25 cellular contexts compared by ENCODE assay signal in the genomic region with DNA sequence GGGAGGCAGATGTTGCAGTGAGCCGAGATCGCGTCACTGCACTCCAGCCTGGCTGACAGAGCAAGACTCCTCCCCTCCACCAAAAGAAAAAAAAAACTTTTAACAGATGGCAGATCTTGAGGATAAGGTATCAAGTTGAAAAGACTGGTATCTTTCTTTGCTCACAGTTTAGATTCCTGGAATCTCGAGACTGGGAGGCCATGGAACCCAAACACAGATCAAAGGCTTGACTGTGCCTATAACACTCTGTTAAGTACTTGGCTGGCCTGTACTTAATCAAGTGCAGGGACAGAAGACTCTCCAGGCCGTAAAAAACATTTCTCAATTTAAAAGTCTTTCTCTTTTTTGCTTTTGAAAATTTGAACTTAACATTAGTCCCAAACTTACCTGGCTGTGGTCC.
"Had no signal": no experiment of that assay in that cellular context is flagged by ENCODE, and none has a peak within 500 bp of the region (broad histone marks: within the 10 kb centered on the region; RNA-seq: fewer than 3 reads in every experiment).

No MANE protein-coding gene starts in this region.

- H3K9me3 Mint-ChIP-seq: activated T-helper 17 cell treated with anti-CD3 and anti-CD28 coated beads, Interleukin-2, amount 50 U/mL, for 72 hours; central memory CD8-positive, alpha-beta T cell had no signal

- H3K4me3 Mint-ChIP-seq: activated CD8-positive, alpha-beta memory T cell treated with anti-CD3 and anti-CD28 coated beads, Interleukin-2, amount 10 ng/mL, durations not matched to agents 7 days and 5 days; activated T-helper 17 cell treated with anti-CD3 and anti-CD28 coated beads, Interleukin-2, amount 50 U/mL, for 72 hours; central memory CD8-positive, alpha-beta T cell; T-helper 17 cell; WTC11 had no signal

- H3K27me3 Mint-ChIP-seq: activated CD8-positive, alpha-beta memory T cell treated with anti-CD3 and anti-CD28 coated beads, Interleukin-2, amount 10 ng/mL, durations not matched to agents 7 days and 5 days; activated T-helper 17 cell treated with anti-CD3 and anti-CD28 coated beads, Interleukin-2, amount 50 U/mL, for 72 hours; central memory CD8-positive, alpha-beta T cell had no signal

- H3K4me1 Mint-ChIP-seq: activated CD8-positive, alpha-beta memory T cell treated with anti-CD3 and anti-CD28 coated beads, Interleukin-2, amount 10 ng/mL, durations not matched to agents 7 days and 5 days; activated T-helper 17 cell treated with anti-CD3 and anti-CD28 coated beads, Interleukin-2, amount 50 U/mL, for 72 hours; central memory CD8-positive, alpha-beta T cell; T-helper 17 cell; WTC11 had no signal

- H3K27ac Mint-ChIP-seq: activated CD8-positive, alpha-beta memory T cell treated with anti-CD3 and anti-CD28 coated beads, Interleukin-2, amount 10 ng/mL, durations not matched to agents 7 days and 5 days; activated T-helper 17 cell treated with anti-CD3 and anti-CD28 coated beads, Interleukin-2, amount 50 U/mL, for 72 hours; T-helper 17 cell; WTC11 had no signal

- H3K4me3 ChIP-seq: K562 had no signal

- H3K36me3 Mint-ChIP-seq: activated CD8-positive, alpha-beta memory T cell treated with anti-CD3 and anti-CD28 coated beads, Interleukin-2, amount 10 ng/mL, durations not matched to agents 7 days and 5 days; WTC11 had no signal

- DNase-seq: activated CD4-positive, alpha-beta T cell treated with anti-CD3 and anti-CD28 coated beads for 48 hours; activated CD4-positive, alpha-beta T cell treated with anti-CD3 and anti-CD28 coated beads, Interleukin-2, amount 50 U/mL, for 48 hours; activated CD4-positive, CD25-positive, alpha-beta regulatory T cell treated with anti-CD3 and anti-CD28 coated beads, Interleukin-2, amount 50 U/mL, for 72 hours; activated CD8-positive, alpha-beta memory T cell treated with anti-CD3 and anti-CD28 coated beads, Interleukin-2, amount 10 ng/mL, durations not matched to agents 7 days and 5 days; activated gamma-delta T cell treated with Interleukin-2 at 50 U/mL for 16 hours; activated naive CD4-positive, alpha-beta T cell treated with anti-CD3 and anti-CD28 coated beads, Interleukin-2, amount 50 U/mL, for 16 hours; activated T-cell treated with anti-CD3 and anti-CD28 coated beads, Interleukin-2, amount 50 U/mL, for 48 hours; aorta; Karpas-422; MM.1S; NCI-H1105; NCI-H1436; NCI-H1694 treated with DMSO at 0.1 percent for 48 hours; NCI-H2029 treated with DMSO at 0.1 percent for 48 hours; NCI-H2227 treated with DMSO at 0.1 percent for 48 hours; NCI-H446 treated with DMSO at 0.1 percent for 48 hours; NCI-H526 treated with DMSO at 0.1 percent for 48 hours; NCI-H82; SIG-M5; T-helper 17 cell; T-helper 9 cell had no signal

- ATAC-seq: activated CD8-positive, alpha-beta memory T cell treated with anti-CD3 and anti-CD28 coated beads, Interleukin-2, amount 10 ng/mL, durations not matched to agents 7 days and 5 days; activated T-helper 17 cell treated with anti-CD3 and anti-CD28 coated beads, Interleukin-2, amount 50 U/mL, for 72 hours; K562; T-helper 17 cell; WTC11 had no signal
